Comparison of ENCODE assay signal across 11 cellular contexts in genomic region chr2:160332318-160332717, GRCh38.
A peak's percentile ranks its signal among the peaks of the same experiment; 100 is the strongest.
DNase-seq lines count a peak whose midpoint lies in the region; ATAC-seq, FAIRE-seq and TF ChIP-seq lines count a peak whose summit lies in the region.
"Had no signal": no experiment of that assay in that cellular context is flagged by ENCODE, and none has a peak within 500 bp of the region (broad histone marks: within the 10 kb centered on the region; RNA-seq: fewer than 3 reads in every experiment).

No MANE protein-coding gene starts in this region.

- no peak overlapping the region for H2AFZ ChIP-seq in keratinocyte (ENCODE audit: control insufficient read depth, low read length)

- H3K79me2 ChIP-seq in keratinocyte (ENCODE audit: control insufficient read depth, insufficient read depth, low read length) = peaks cover 96% of the 10 kb centered on the region

- H3K27ac ChIP-seq in keratinocyte (ENCODE audit: control insufficient read depth, insufficient read depth, low read length) = no peak overlapping the region
- H3K27ac ChIP-seq: esophagus squamous epithelium, VCaP had no signal

- dilution Hi-C loops in keratinocyte (cut with MboI; ENCODE audit: extremely low pct_ligation_motif_present, low sequenced_read_pairs) = no loop called here

- FAIRE-seq in keratinocyte (lab: Jason Lieb, UNC) = peak; percentile 62
- FAIRE-seq: GM12878 had no signal

- peaks cover 95% of the 10 kb centered on the region for H3K4me1 Mint-ChIP-seq in HFFc6 (ENCODE audit: low read depth)
- peaks cover 80% of the 10 kb centered on the region for H3K4me1 Mint-ChIP-seq in activated T-helper 17 cell treated with anti-CD3 and anti-CD28 coated beads, Interleukin-2, amount 50 U/mL, for 72 hours

- ATAC-seq in activated T-helper 17 cell treated with anti-CD3 and anti-CD28 coated beads, Interleukin-2, amount 50 U/mL, for 72 hours (replicated peaks) = peak; percentile 37
- ATAC-seq in GM19455 (IDR thresholded peaks at IDR 0.05; ENCODE audit: unreplicated experiment) = no peak
- ATAC-seq in HG02623 (IDR thresholded peaks at IDR 0.05; ENCODE audit: unreplicated experiment) = no peak
- ATAC-seq in GM21360 (IDR thresholded peaks at IDR 0.05; ENCODE audit: unreplicated experiment) = no peak
- ATAC-seq: GM12878 had no signal

- peaks cover 5% of the 10 kb centered on the region for H4K20me1 ChIP-seq in keratinocyte (ENCODE audit: control insufficient read depth, extremely low read depth, insufficient read depth, low read length)

- peaks cover 4% of the 10 kb centered on the region; the same call in 1 of the 2 replicates for H3K27me3 Mint-ChIP-seq in HFFc6 (ENCODE audit: insufficient read depth)
- H3K27me3 Mint-ChIP-seq in activated T-helper 17 cell treated with anti-CD3 and anti-CD28 coated beads, Interleukin-2, amount 50 U/mL, for 72 hours = no peaks in the 10 kb centered on the region

- no peaks in the 10 kb centered on the region for H3K27me3 ChIP-seq in keratinocyte (ENCODE audit: control insufficient read depth, extremely low read depth, insufficient read depth, low read length)
- H3K27me3 ChIP-seq: esophagus squamous epithelium had no signal

- H3K9me3 Mint-ChIP-seq in HFFc6 = no peaks in the 10 kb centered on the region
- no peaks in the 10 kb centered on the region for H3K9me3 Mint-ChIP-seq in activated T-helper 17 cell treated with anti-CD3 and anti-CD28 coated beads, Interleukin-2, amount 50 U/mL, for 72 hours

- H3K4me1 ChIP-seq in keratinocyte (ENCODE audit: control insufficient read depth, extremely low read depth, insufficient read depth, low read length) = peaks cover 7% of the 10 kb centered on the region

- H3K4me3 Mint-ChIP-seq in HFFc6 = peak overlapping the region; percentile 13; the same call in 1 of the 2 replicates
- H3K4me3 Mint-ChIP-seq in activated T-helper 17 cell treated with anti-CD3 and anti-CD28 coated beads, Interleukin-2, amount 50 U/mL, for 72 hours = peak overlapping the region; percentile 72

- peaks cover 4% of the 10 kb centered on the region in 2 experiments for H3K36me3 ChIP-seq in keratinocyte (ENCODE audit: control insufficient read depth in 2 of 2, extremely low read depth in 1 of 2, insufficient read depth in 2 of 2, low read length in 2 of 2)
- H3K36me3 ChIP-seq: esophagus squamous epithelium had no signal

- DNase-seq in Ammon's horn (ENCODE audit: low spot score) (peak; percentile 61), HFFc6 (no peak), keratinocyte (ENCODE audit: low read depth, low spot score) (no peak), NCI-H1930 (lab: John Stamatoyannopoulos, UW) (no peak)
- DNase-seq: esophagus squamous epithelium had no signal

- H3K9me3 ChIP-seq in keratinocyte (ENCODE audit: control insufficient read depth, low read depth, low read length) = no peaks in the 10 kb centered on the region
- H3K9me3 ChIP-seq: esophagus squamous epithelium had no signal

- peaks cover 13% of the 10 kb centered on the region for H3K36me3 Mint-ChIP-seq in HFFc6 (ENCODE audit: low read depth)
- peaks cover 20% of the 10 kb centered on the region for H3K36me3 Mint-ChIP-seq in activated T-helper 17 cell treated with anti-CD3 and anti-CD28 coated beads, Interleukin-2, amount 50 U/mL, for 72 hours (ENCODE audit: low read depth)

- no peak overlapping the region for H3K9ac ChIP-seq in keratinocyte (ENCODE audit: control insufficient read depth, extremely low read depth, insufficient read depth, low read length)

- H3K27ac Mint-ChIP-seq in HFFc6 = peak overlapping the region; percentile 67
- H3K27ac Mint-ChIP-seq in activated T-helper 17 cell treated with anti-CD3 and anti-CD28 coated beads, Interleukin-2, amount 50 U/mL, for 72 hours = peak overlapping the region; percentile 85

- H3K9me1 ChIP-seq in keratinocyte (ENCODE audit: control insufficient read depth, extremely low read depth, insufficient read depth, low read length) = no peaks in the 10 kb centered on the region

- TF ChIP-seq CTCF in HFFc6 (IDR thresholded peaks at IDR 0.05) (peak; percentile 36; the same call in 1 of the 2 replicates), keratinocyte (optimal IDR thresholded peaks at IDR 0.05 in 1 of 3, IDR thresholded peaks at IDR 0.05 in 1 of 3, conservative IDR thresholded peaks at IDR 0.05 in 1 of 3; ENCODE audit: extremely low read depth in 1 of 3, insufficient read depth in 2 of 3, low read length in 3 of 3) (no peak)

- H3K4me2 ChIP-seq in keratinocyte (ENCODE audit: control insufficient read depth, extremely low read depth, insufficient read depth, low read depth, low read length) = no peak overlapping the region

- H3K4me3 ChIP-seq in keratinocyte (ENCODE audit: control insufficient read depth in 2 of 3, extremely low read depth in 1 of 3, insufficient read depth in 2 of 3, low read depth in 1 of 3, low read length in 3 of 3) = no peak overlapping the region
- H3K4me3 ChIP-seq: esophagus squamous epithelium, GM12878 had no signal
